Comparison of ENCODE assay signal across 15 cellular contexts in genomic region chr5:118722165-118723020, GRCh38.
DNase-seq lines count a peak whose midpoint lies in the region; ATAC-seq and TF ChIP-seq lines count a peak whose summit lies in the region.
"Had no signal": no experiment of that assay in that cellular context is flagged by ENCODE, and none has a peak within 500 bp of the region (broad histone marks: within the 10 kb centered on the region; RNA-seq: fewer than 3 reads in every experiment).

No MANE protein-coding gene starts in this region.

- intact Hi-C loops in right cardiac atrium (cut with DNase I) (no loop called here), A673 (cut with micrococcal nuclease; ENCODE audit: unreplicated experiment) (no loop called here)
- intact Hi-C loops in activated CD4-positive, alpha-beta memory T cell treated with anti-CD3 and anti-CD28 coated beads for 36 hours (cut with micrococcal nuclease): no loop called here

- peak; percentile 73 for ATAC-seq in GM18502 (IDR thresholded peaks at IDR 0.05; ENCODE audit: poor library complexity, unreplicated experiment)
- peak; percentile 82 for ATAC-seq in GM21360 (IDR thresholded peaks at IDR 0.05; ENCODE audit: unreplicated experiment)
- ATAC-seq in HG02885 (IDR thresholded peaks at IDR 0.05; ENCODE audit: poor library complexity, unreplicated experiment): peak; percentile 79
- ATAC-seq in HG03520 (IDR thresholded peaks at IDR 0.05; ENCODE audit: unreplicated experiment): peak; percentile 63
- no peak for ATAC-seq in right cardiac atrium
- ATAC-seq: left ventricle myocardium superior, Panc1 had no signal

- WGBS in right cardiac atrium: 81% methylated on average over 7 of the region's 7 CpGs

- no peaks in the 10 kb centered on the region for H3K9me3 ChIP-seq in right cardiac atrium (ENCODE audit: control insufficient read depth, low read length)
- no peaks in the 10 kb centered on the region for H3K9me3 ChIP-seq in A673 (ENCODE audit: low read depth, low read length, poor library complexity, severe bottlenecking)

- CTCF ChIA-PET in A673 (lab: Charles Lee): no interaction called here
- CTCF ChIA-PET in activated CD4-positive, alpha-beta memory T cell treated with anti-CD3 and anti-CD28 coated beads for 36 hours (lab: Charles Lee): no interaction called here

- H3K36me3 ChIP-seq in A673 (ENCODE audit: insufficient read depth, low read length, poor library complexity, severe bottlenecking): no peaks in the 10 kb centered on the region

- DNase-seq in HFFc6 (no peak), right cardiac atrium (no peak), A673 (ENCODE audit: low spot score) (no peak)
- DNase-seq in activated CD4-positive, alpha-beta memory T cell treated with anti-CD3 and anti-CD28 coated beads for 36 hours: no peak
- DNase-seq: amniotic stem cell, EL, GOT3, Karpas-422, left ventricle myocardium superior had no signal

- no peaks in the 10 kb centered on the region for H3K36me3 Mint-ChIP-seq in HFFc6 (ENCODE audit: low read depth)
- H3K36me3 Mint-ChIP-seq in activated CD4-positive, alpha-beta memory T cell treated with anti-CD3 and anti-CD28 coated beads for 36 hours: no peaks in the 10 kb centered on the region

- H3K4me3 Mint-ChIP-seq in HFFc6: no peak overlapping the region
- H3K4me3 Mint-ChIP-seq in activated CD4-positive, alpha-beta memory T cell treated with anti-CD3 and anti-CD28 coated beads for 36 hours: no peak overlapping the region
- H3K4me3 Mint-ChIP-seq: stimulated activated naive CD8-positive, alpha-beta T cell treated with anti-CD3 and anti-CD28 coated beads, Interleukin-15, Interleukin-2, amounts not matched to agents 100 ng/mL and 50 ng/mL, for 24 hours had no signal

- no TSS peak for BruUV-seq in A673 (replicated peaks; lab: Mats Ljungman, UMichigan)

- POLR2A ChIA-PET in A673 (lab: Charles Lee; ENCODE audit: low non-redundant PET): no interaction called here
- POLR2A ChIA-PET in activated CD4-positive, alpha-beta memory T cell treated with anti-CD3 and anti-CD28 coated beads for 36 hours (lab: Charles Lee): interaction anchor here (0.6 kb wide), 1 partner anchor 12 kb away, joined by 5 read pairs; no protein-coding TSS in a partner anchor

- H3K4me1 Mint-ChIP-seq in HFFc6 (ENCODE audit: low read depth): no peaks in the 10 kb centered on the region
- no peaks in the 10 kb centered on the region for H3K4me1 Mint-ChIP-seq in activated CD4-positive, alpha-beta memory T cell treated with anti-CD3 and anti-CD28 coated beads for 36 hours (ENCODE audit: low read depth)

- no peak overlapping the region for H3K27ac ChIP-seq in right cardiac atrium (ENCODE audit: low read length)
- H3K27ac ChIP-seq in A673 (ENCODE audit: low read depth, low read length, poor library complexity, severe bottlenecking): no peak overlapping the region

- H3K9me3 Mint-ChIP-seq in HFFc6: peaks cover 41% of the 10 kb centered on the region
- peaks cover 3% of the 10 kb centered on the region for H3K9me3 Mint-ChIP-seq in activated CD4-positive, alpha-beta memory T cell treated with anti-CD3 and anti-CD28 coated beads for 36 hours

- no peak overlapping the region for H3K4me3 ChIP-seq in right cardiac atrium (ENCODE audit: low read length)
- H3K4me3 ChIP-seq in A673 (ENCODE audit: low read depth, low read length, poor library complexity, severe bottlenecking): no peak overlapping the region

- H3K27me3 Mint-ChIP-seq in HFFc6 (ENCODE audit: insufficient read depth): peaks cover 3% of the 10 kb centered on the region; the same call in 1 of the 2 replicates
- H3K27me3 Mint-ChIP-seq in activated CD4-positive, alpha-beta memory T cell treated with anti-CD3 and anti-CD28 coated beads for 36 hours: no peaks in the 10 kb centered on the region
- H3K27me3 Mint-ChIP-seq: stimulated activated naive CD8-positive, alpha-beta T cell treated with anti-CD3 and anti-CD28 coated beads, Interleukin-15, Interleukin-2, amounts not matched to agents 100 ng/mL and 50 ng/mL, for 24 hours had no signal

- no peaks in the 10 kb centered on the region for H3K27me3 ChIP-seq in right cardiac atrium (ENCODE audit: control insufficient read depth, insufficient read depth)
- H3K27me3 ChIP-seq in A673 (replicated peaks; ENCODE audit: insufficient read depth, low read depth, low read length, poor library complexity): no peaks in the 10 kb centered on the region

- no peak overlapping the region for H3K27ac Mint-ChIP-seq in HFFc6
- no peak overlapping the region for H3K27ac Mint-ChIP-seq in activated CD4-positive, alpha-beta memory T cell treated with anti-CD3 and anti-CD28 coated beads for 36 hours
- H3K27ac Mint-ChIP-seq: stimulated activated naive CD8-positive, alpha-beta T cell treated with anti-CD3 and anti-CD28 coated beads, Interleukin-15, Interleukin-2, amounts not matched to agents 100 ng/mL and 50 ng/mL, for 24 hours had no signal

- H3K4me1 ChIP-seq in right cardiac atrium (ENCODE audit: control insufficient read depth, insufficient read depth, low read length) (no peaks in the 10 kb centered on the region), A673 (ENCODE audit: insufficient read depth, low read length, poor library complexity, severe bottlenecking) (no peaks in the 10 kb centered on the region)

- TF ChIP-seq CTCF in HFFc6 (IDR thresholded peaks at IDR 0.05): no peak
- TF ChIP-seq CTCF in A673 (conservative IDR thresholded peaks at IDR 0.05; ENCODE audit: low read depth, low read length): no peak

Comparison
In these comparisons a context has a peak if more than half of its experiments do, and no peak if none do; other contexts are left out.
1. ATAC-seq: peak in GM18502 (single experiment), GM21360 (single experiment), HG02885 (single experiment) and HG03520 (single experiment); none in right cardiac atrium (0 of 2).